8 cellular contexts compared by ENCODE assay signal in the genomic region with DNA sequence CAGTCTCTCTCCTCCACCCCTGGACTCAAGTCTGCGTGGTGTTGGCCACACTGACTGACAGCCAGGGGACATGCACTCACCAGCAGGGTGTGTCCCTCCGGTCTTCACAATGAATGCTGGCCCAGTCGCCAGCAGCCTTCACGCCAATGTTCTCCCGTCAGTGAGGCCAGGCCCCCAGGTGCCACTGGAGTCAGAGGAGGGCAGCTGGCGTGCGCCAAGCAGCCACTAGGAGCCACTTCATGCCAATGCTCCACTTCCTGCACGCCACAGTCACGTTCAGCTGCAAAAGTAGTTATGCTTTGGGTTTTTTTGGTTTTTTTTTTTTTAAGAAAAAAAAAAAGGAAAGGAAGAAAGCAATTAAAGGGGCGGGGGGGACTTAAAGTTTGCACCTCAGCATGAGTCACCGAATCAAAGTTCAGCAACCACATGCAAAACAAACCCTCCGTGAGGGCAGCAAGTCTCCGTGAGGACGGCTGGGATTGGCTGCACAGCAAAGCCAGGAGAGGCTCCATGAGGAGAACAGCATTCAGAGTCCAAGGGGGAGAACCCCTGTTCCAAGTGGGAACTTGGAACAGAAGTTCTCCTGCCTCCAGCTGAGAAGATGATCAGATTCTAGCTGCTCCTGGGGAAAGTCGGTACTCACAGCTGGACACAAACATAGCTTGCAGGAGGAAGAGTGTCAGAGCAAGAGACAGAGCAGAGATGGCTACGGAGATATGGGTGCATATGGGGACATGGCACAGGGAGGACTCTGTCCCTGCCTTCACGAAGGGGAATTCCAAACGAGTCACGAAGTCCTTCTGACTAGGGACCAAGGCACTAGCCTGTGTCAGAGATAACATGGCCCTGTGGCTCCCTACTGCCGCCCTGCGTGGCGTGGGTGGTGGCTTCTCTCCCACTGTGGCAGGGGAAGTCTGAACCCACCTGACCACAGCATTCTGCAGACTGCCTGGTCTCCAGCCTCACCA. TPM values are rescaled to one million over a fixed set of nuclear protein-coding genes. Genes with fewer than 3 reads are reported as not detected.
DNase-seq lines count a peak whose midpoint lies in the region; ATAC-seq, FAIRE-seq and TF ChIP-seq lines count a peak whose summit lies in the region.

TSS of gene ZC3H12D (minus strand) at position 282 of the 968 bp plus-strand sequence. CDS start 10,471 bp downstream, outside the sequence.

- H3K36me3 Mint-ChIP-seq in T-helper 2 cell treated with Interferon-gamma antibody and Interleukin-4, amounts not matched to agents 5 μg/mL and 100 μg/mL, for 36 hours (ENCODE audit: low read depth) = peaks cover 8% of the 10 kb centered on the region

- H3K27me3 ChIP-seq in GM12878 (replicated peaks in 1 of 2; ENCODE audit: control insufficient read depth in 2 of 2, insufficient read depth in 2 of 2, low read length in 1 of 2) = no peaks in the 10 kb centered on the region
- H3K27me3 ChIP-seq in subcutaneous abdominal adipose tissue (ENCODE audit: control insufficient read depth in 5 of 5, insufficient read depth in 4 of 5, low read length in 5 of 5) = peaks cover 0 to 8% (median 0%) of the 10 kb centered on the region in 5 donors

- TF ChIP-seq CTCF in A549 (IDR thresholded peaks at IDR 0.05) (no peak), GM12878 (IDR thresholded peaks at IDR 0.05 in 2 of 3, conservative IDR thresholded peaks at IDR 0.05 in 1 of 3; ENCODE audit: control insufficient read depth in 2 of 3, extremely low read depth in 1 of 3, insufficient read depth in 1 of 3, low read depth in 3 of 3, low read length in 3 of 3) (peak; percentile 55 to 61 (median 56))

- peaks cover 57% of the 10 kb centered on the region for H3K4me1 Mint-ChIP-seq in T-helper 2 cell treated with Interferon-gamma antibody and Interleukin-4, amounts not matched to agents 5 μg/mL and 100 μg/mL, for 36 hours (ENCODE audit: low read depth)

- peak within 1 kb of the TSS; percentile 73 for H3K4me2 ChIP-seq in A549
- peak within 1 kb of the TSS; percentile 98 for H3K4me2 ChIP-seq in GM12878 (ENCODE audit: control insufficient read depth, insufficient read depth)

- BruUV-seq in GM12878 (replicated peaks; lab: Mats Ljungman, UMichigan) = no TSS peak

- SMC1A ChIA-PET in GM12878 (lab: Charles Lee; ENCODE audit: uncharacterized antibody, unreplicated experiment) = interaction anchor here (0.6 to 2.8 kb wide), 12 partner anchors 9 to 419 kb away, joined by 3 to 14 read pairs (median 4); partner anchors contain the start of gene PPIL4

- FAIRE-seq in A549 (lab: Jason Lieb, UNC) = no peak
- no peak for FAIRE-seq in GM12878 (lab: Jason Lieb, UNC)

- H3K4me3 Mint-ChIP-seq in T-helper 2 cell treated with Interferon-gamma antibody and Interleukin-4, amounts not matched to agents 5 μg/mL and 100 μg/mL, for 36 hours = peak within 1 kb of the TSS; percentile 90

- RAD21 ChIA-PET in GM12878 (lab: Charles Lee; ENCODE audit: unreplicated experiment) = interaction anchor here (0.6 to 2.7 kb wide), 14 partner anchors 10 to 460 kb away, joined by 3 to 16 read pairs (median 4); no protein-coding TSS in a partner anchor

- no peaks in the 10 kb centered on the region for H4K20me1 ChIP-seq in GM12878 (ENCODE audit: control insufficient read depth, insufficient read depth)

- in situ Hi-C loops in GM12878 (cut with MboI) = no loop called here

- no peaks in the 10 kb centered on the region for H3K27me3 Mint-ChIP-seq in T-helper 2 cell treated with Interferon-gamma antibody and Interleukin-4, amounts not matched to agents 5 μg/mL and 100 μg/mL, for 36 hours (ENCODE audit: low read depth)

- TF ChIP-seq RAD21 in A549 (conservative IDR thresholded peaks at IDR 0.05 in 1 of 2, IDR thresholded peaks at IDR 0.05 in 1 of 2) (peak in 1 of 2 experiments; percentile 6; a peak in 1 of 5 replicates), GM12878 (IDR thresholded peaks at IDR 0.05; ENCODE audit: insufficient read depth, low read depth, low read length) (peak; percentile 45)

- intact Hi-C loops in GM12878 (cut with micrococcal nuclease; ENCODE audit: unreplicated experiment) = loop anchor here (1.0 kb wide), 1 partner anchor 32 kb away; no protein-coding TSS in a partner anchor

- peak within 1 kb of the TSS; percentile 82 for H2AFZ ChIP-seq in GM12878 (ENCODE audit: control insufficient read depth, low read depth, low read length)

- H3K9me3 Mint-ChIP-seq in T-helper 2 cell treated with Interferon-gamma antibody and Interleukin-4, amounts not matched to agents 5 μg/mL and 100 μg/mL, for 36 hours = no peaks in the 10 kb centered on the region

- H3K36me3 ChIP-seq in GM12878 (ENCODE audit: control insufficient read depth in 2 of 2, insufficient read depth in 2 of 2, low read length in 1 of 2) = no peaks in the 10 kb centered on the region
- H3K36me3 ChIP-seq in subcutaneous abdominal adipose tissue (ENCODE audit: control insufficient read depth in 5 of 5, insufficient read depth in 5 of 5, low read length in 5 of 5) = no peaks in the 10 kb centered on the region

- H3K9me3 ChIP-seq in A549 = no peaks in the 10 kb centered on the region
- no peaks in the 10 kb centered on the region for H3K9me3 ChIP-seq in GM12878 (replicated peaks; ENCODE audit: control insufficient read depth, insufficient read depth, low read length)
- H3K9me3 ChIP-seq in subcutaneous abdominal adipose tissue (ENCODE audit: control insufficient read depth in 5 of 5, low read length in 5 of 5) = no peaks in the 10 kb centered on the region

- peaks cover 49% of the 10 kb centered on the region for H3K79me2 ChIP-seq in GM12878 (ENCODE audit: control insufficient read depth, insufficient read depth, low read length)

- ATAC-seq in A549 (peak; percentile 85 to 92), GM19025 (IDR thresholded peaks at IDR 0.05; ENCODE audit: low read depth, unreplicated experiment) (peak; percentile 40), HG03354 (IDR thresholded peaks at IDR 0.05; ENCODE audit: poor library complexity, severe bottlenecking, unreplicated experiment) (peak; percentile 60), GM12878 (peak; percentile 65)

- H3K4me3 ChIP-seq in A549 (peak within 1 kb of the TSS; percentile 20; the same call in 2 of the 3 replicates), GM12878 (peak within 1 kb of the TSS; percentile 71), subcutaneous abdominal adipose tissue (ENCODE audit: low read depth in 1 of 5, low read length in 5 of 5) (peak within 1 kb of the TSS in 4 of 5 donors; percentile 8 to 50 (median 36))

- POLR2A ChIA-PET in A549 (lab: Yijun Ruan, JAX) (no interaction called here), GM12878 (lab: Charles Lee) (interaction anchor here (0.6 to 1.3 kb wide), 6 partner anchors 9 to 438 kb away, joined by 3 to 7 read pairs (median 4); no protein-coding TSS in a partner anchor)

- DNase-seq in A549 (ENCODE audit: low read depth in 1 of 2, low spot score in 1 of 2) (peak; percentile 34 to 53), GM12878 (ENCODE audit: low read depth, low spot score) (no peak), mucosa of gallbladder (ENCODE audit: low spot score) (peak; percentile 45), GOT3 (lab: John Stamatoyannopoulos, UW) (no peak)
- DNase-seq in T-helper 2 cell treated with Interferon-gamma antibody and Interleukin-4, amounts not matched to agents 5 μg/mL and 100 μg/mL, for 36 hours (ENCODE audit: low spot score) = peak; percentile 84

- H3K27ac Mint-ChIP-seq in T-helper 2 cell treated with Interferon-gamma antibody and Interleukin-4, amounts not matched to agents 5 μg/mL and 100 μg/mL, for 36 hours = peak within 1 kb of the TSS; percentile 93

- peak within 1 kb of the TSS; percentile 41 to 79 for H3K27ac ChIP-seq in A549
- H3K27ac ChIP-seq in GM12878 (ENCODE audit: control insufficient read depth, insufficient read depth) = peak within 1 kb of the TSS; percentile 95
- peak within 1 kb of the TSS; percentile 35 for H3K27ac ChIP-seq in subcutaneous abdominal adipose tissue (ENCODE audit: low read depth, low read length)

- H3K4me1 ChIP-seq in A549 (peaks cover 17% of the 10 kb centered on the region), GM12878 (ENCODE audit: control insufficient read depth, insufficient read depth, low read length) (peaks cover 41% of the 10 kb centered on the region), subcutaneous abdominal adipose tissue (ENCODE audit: control insufficient read depth in 5 of 5, insufficient read depth in 5 of 5, low read length in 5 of 5) (peaks cover 6 to 53% (median 40%) of the 10 kb centered on the region in 5 donors)

- CTCF ChIA-PET in A549 (lab: Yijun Ruan, JAX) = interaction anchor here (0.7 kb wide), 1 partner anchor 91 kb away, joined by 3 read pairs; no protein-coding TSS in a partner anchor
- CTCF ChIA-PET in GM12878 (lab: Yijun Ruan, JAX) = interaction anchor here (0.7 to 3.5 kb wide), 11 partner anchors 19 to 452 kb away, joined by 3 to 19 read pairs (median 3); no protein-coding TSS in a partner anchor

- H3K9ac ChIP-seq in GM12878 (ENCODE audit: control insufficient read depth, insufficient read depth, low read length) = peak within 1 kb of the TSS; percentile 88
- H3K9ac ChIP-seq in subcutaneous abdominal adipose tissue (ENCODE audit: low read length in 5 of 5) = peak within 1 kb of the TSS in 1 of 5 donors; percentile 38

- no peak for TF ChIP-seq EP300 in A549 (IDR thresholded peaks at IDR 0.05)
- peak; percentile 37 to 74; a peak in 3 of 4 replicates for TF ChIP-seq EP300 in GM12878 (IDR thresholded peaks at IDR 0.05; ENCODE audit: borderline replicate concordance in 1 of 2, control insufficient read depth in 1 of 2, low read depth in 2 of 2, low read length in 2 of 2)

- TF ChIP-seq POLR2A in A549 (IDR thresholded peaks at IDR 0.05; ENCODE audit: low read length) (no peak), GM12878 (IDR thresholded peaks at IDR 0.05; ENCODE audit: low read depth, low read length) (peak; percentile 70)

- 13% methylated on average over 18 of the region's 22 CpGs for WGBS in A549 (ENCODE audit: missing lambda C conversion rate)
- WGBS in GM12878 (ENCODE audit: insufficient coverage, insufficient replicate concordance, low lambda C conversion rate, missing lambda C conversion rate) = 1% methylated on average over 22 of the region's 22 CpGs

RNA-seq across cellular contexts. Expression of gene ZC3H12D, which starts in this region (rescaled TPM):
- polyA plus RNA-seq in A549 (2011; rRNA removed) (0.04 and 0.12 TPM in 2 replicates), A549 (2017; fragmentation: RNase III; extraction: RNeasy Plus Mini Kit Qiagen cat#74134 plus additional on column Dnase treatment) (0.04 to 0.05 TPM (median 0.04 TPM) in 3 replicates), GM12878 (2011; rRNA removed) (28.0 and 29.7 TPM in 2 replicates), GM12878 (2014; fragmentation: Illumina TruSeq; extraction: Trizol) (7.0 and 8.2 TPM in 2 replicates), GM12878 (2014; fragmentation: Nextera tagmentation; extraction: Ambion mirVana) (1 to 10 TPM; 1.4 to 2.0 TPM), GM12878 (2014; rRNA removed) (11.6 and 13.0 TPM in 2 replicates), GM12878 (2016; fragmentation: Nextera tagmentation; extraction: Ambion mirVana) (1 to 10 TPM; 2.3 to 2.6 TPM)
- polyA plus RNA-seq in A549 (2012; cell fraction: cytosol; rRNA removed) = 0.04 TPM in 2 replicates
- 0.20 and 0.24 TPM in 2 replicates for polyA plus RNA-seq in A549 (2012; cell fraction: nucleus; rRNA removed)
- 0.04 TPM in 1 of 2 replicates, not detected in the other for polyA minus RNA-seq in A549 (2011; rRNA and poly(A)+ RNA removed)
- total RNA-seq in GM12878 (2013; cell fraction: nucleolus; rRNA removed) = 90.8 and 98.3 TPM in 2 replicates
- total RNA-seq in GM12878 (2014; rRNA removed) (9.4 and 10.8 TPM in 2 replicates), GM12878 (2014; rRNA removed; fragmentation: Illumina TruSeq; extraction: Trizol) (10.2 and 10.3 TPM in 2 replicates), GM12878 (2021) (14.1 and 15.7 TPM in 2 replicates), mucosa of gallbladder (1.6 TPM)
- 3.9 TPM for polyA plus RNA-seq in GM12878 (2011; ENCODE audit: low read depth)
- polyA plus RNA-seq in GM12878 (2011; cell fraction: cytosol; rRNA removed) = 25.0 and 25.5 TPM in 2 replicates
- 30.1 and 38.8 TPM in 2 replicates for polyA plus RNA-seq in GM12878 (2011; cell fraction: nucleus; rRNA removed)
- 6.1 and 8.0 TPM in 2 replicates for polyA plus RNA-seq in GM12878 (2012)
- polyA minus RNA-seq in GM12878 (2011; rRNA and poly(A)+ RNA removed) = 18.9 and 37.1 TPM in 2 replicates
- 17.2 and 21.9 TPM in 2 replicates for polyA minus RNA-seq in GM12878 (2011; cell fraction: cytosol; rRNA and poly(A)+ RNA removed)
- 21.0 and 31.8 TPM in 2 replicates for polyA minus RNA-seq in GM12878 (2011; cell fraction: nucleus; rRNA and poly(A)+ RNA removed)

Comparison
In these comparisons a context has a peak if more than half of its experiments do, and no peak if none do; other contexts are left out.
1. Peak in DNase-seq, ATAC-seq, H3K4me3 ChIP-seq, H3K27ac ChIP-seq and H3K4me2 ChIP-seq in A549; RNA of the gene not detected or under 1 TPM.
2. DNase-seq: peak in T-helper 2 cell treated with Interferon-gamma antibody and Interleukin-4, amounts not matched to agents 5 μg/mL and 100 μg/mL, for 36 hours (single experiment) and mucosa of gallbladder (single experiment); none in GM12878 (single experiment) and GOT3 (single experiment).
3. H3K27ac ChIP-seq: peak in every context shown above with its lines; median percentile 95 in GM12878; 60 in A549; 35 in subcutaneous abdominal adipose tissue.
4. H3K4me3 ChIP-seq: peak in every context shown above with its lines; median percentile 71 in GM12878; 36 in subcutaneous abdominal adipose tissue; 20 in A549.
5. Of the 24 proteins assayed by ChIP-seq in both GM12878 and A549: peak only in GM12878: BCL3, BHLHE40, CHD2, CTCF, ELK1, EP300 and 6 more; only in A549: none; in both: none; in neither: 11; mixed calls (peak in some experiments, not most) for 1.
6. Peak in every context shown above with its lines, with median percentiles within 50 percentile points of each other: ATAC-seq.